9 cellular contexts compared by ENCODE assay signal in genomic region chr5:94524841-94525697, GRCh38.
A peak's percentile ranks its signal among the peaks of the same experiment; 100 is the strongest.
DNase-seq lines count a peak whose midpoint lies in the region; ATAC-seq and TF ChIP-seq lines count a peak whose summit lies in the region.
"Had no signal": no experiment of that assay in that cellular context is flagged by ENCODE, and none has a peak within 500 bp of the region (broad histone marks: within the 10 kb centered on the region; RNA-seq: fewer than 3 reads in every experiment).

No MANE protein-coding gene starts in this region.

- H3K4me1 Mint-ChIP-seq in brain, result peaks cover 16% of the 10 kb centered on the region

- peaks cover 3% of the 10 kb centered on the region for H3K27me3 Mint-ChIP-seq in brain
- H3K27me3 Mint-ChIP-seq: activated naive CD8-positive, alpha-beta T cell had no signal

- H3K9me3 Mint-ChIP-seq in brain, result no peaks in the 10 kb centered on the region

- DNase-seq in DMS79 treated with DMSO at 0.1 percent for 48 hours (lab: John Stamatoyannopoulos, UW) (peak; percentile 29), NCI-H82 treated with DMSO at 0.1 percent for 48 hours (lab: John Stamatoyannopoulos, UW; ENCODE audit: unreplicated experiment) (peak; percentile 47), kidney epithelial cell (ENCODE audit: low read depth) (peak; percentile 23), cortex of kidney (lab: John Stamatoyannopoulos, UW) (no peak)
- DNase-seq in stimulated activated CD4-positive, alpha-beta T cell treated with anti-CD3 and anti-CD28 coated beads, Interleukin-15, amount 100 ng/mL, for 24 hours, result no peak

- H3K36me3 ChIP-seq in kidney epithelial cell (ENCODE audit: control insufficient read depth, insufficient read depth, low read length), result no peaks in the 10 kb centered on the region

- peaks cover 5% of the 10 kb centered on the region for H3K36me3 Mint-ChIP-seq in brain
- H3K36me3 Mint-ChIP-seq: activated naive CD8-positive, alpha-beta T cell had no signal

- peak; percentile 82 for ATAC-seq in GM19023 (IDR thresholded peaks at IDR 0.05; ENCODE audit: unreplicated experiment)
- ATAC-seq in HG03108 (IDR thresholded peaks at IDR 0.05; ENCODE audit: unreplicated experiment), result peak; percentile 54

- H3K4me3 Mint-ChIP-seq in brain, result no peak overlapping the region
- H3K4me3 Mint-ChIP-seq: activated naive CD8-positive, alpha-beta T cell had no signal

- H3K4me3 ChIP-seq in kidney epithelial cell (ENCODE audit: low read depth, low read length), result no peak overlapping the region

- no peak overlapping the region for H3K27ac Mint-ChIP-seq in brain
- H3K27ac Mint-ChIP-seq: activated naive CD8-positive, alpha-beta T cell had no signal

- no peaks in the 10 kb centered on the region for H3K27me3 ChIP-seq in kidney epithelial cell (ENCODE audit: control insufficient read depth, insufficient read depth, low read length)

- peak; percentile 69 to 73 for TF ChIP-seq CTCF in brain (conservative IDR thresholded peaks at IDR 0.05)
- TF ChIP-seq CTCF in kidney epithelial cell (IDR thresholded peaks at IDR 0.05; ENCODE audit: insufficient read depth, low read length, poor library complexity, severe bottlenecking), result peak; percentile 57

Comparison
In these comparisons a context has a peak if more than half of its experiments do, and no peak if none do; other contexts are left out.
1. DNase-seq: peak in DMS79 treated with DMSO at 0.1 percent for 48 hours (single experiment), NCI-H82 treated with DMSO at 0.1 percent for 48 hours (single experiment) and kidney epithelial cell (single experiment); none in cortex of kidney (single experiment) and stimulated activated CD4-positive, alpha-beta T cell treated with anti-CD3 and anti-CD28 coated beads, Interleukin-15, amount 100 ng/mL, for 24 hours (single experiment).